ENCODE assay signal across 18 cellular contexts in the genomic region with DNA sequence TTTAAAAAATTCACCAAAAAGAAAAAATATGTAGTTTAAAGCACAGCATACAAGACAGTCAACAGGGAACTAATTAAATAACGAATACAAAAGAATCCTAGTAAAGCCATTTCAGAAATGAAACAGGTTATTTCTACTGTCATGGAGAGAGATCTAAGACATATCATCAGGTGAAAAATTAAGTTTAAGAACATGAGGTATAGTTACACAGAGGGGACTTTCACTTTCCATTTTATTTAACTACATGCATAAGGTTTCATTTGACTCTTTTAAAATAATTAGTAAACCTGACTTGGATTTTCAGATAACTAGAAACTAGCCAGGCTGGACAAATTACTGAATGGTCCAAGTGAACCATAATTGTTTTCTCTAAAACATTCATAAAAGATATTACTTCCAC.
"Had no signal": no experiment of that assay in that cellular context is flagged by ENCODE, and none has a peak within 500 bp of the region (broad histone marks: within the 10 kb centered on the region; RNA-seq: fewer than 3 reads in every experiment).

No MANE protein-coding gene starts in this region.

- H3K4me1 ChIP-seq: body of pancreas had no signal

- ATAC-seq: body of pancreas; effector memory CD8-positive, alpha-beta T cell had no signal

- H3K4me3 ChIP-seq: body of pancreas, hepatocyte, left ventricle myocardium inferior, stomach, thoracic aorta had no signal

- H3K27me3 Mint-ChIP-seq: dendritic cell treated with granulocyte-macrophage colony-stimulating factor and Interleukin-4, amounts not matched to agents 40 ng/mL and 50 ng/mL, for 4 days; effector memory CD8-positive, alpha-beta T cell; memory B cell had no signal

- H3K4me3 Mint-ChIP-seq: dendritic cell treated with granulocyte-macrophage colony-stimulating factor and Interleukin-4, amounts not matched to agents 40 ng/mL and 50 ng/mL, for 4 days; effector memory CD8-positive, alpha-beta T cell; memory B cell; neural crest cell had no signal

- H3K27ac Mint-ChIP-seq: dendritic cell treated with granulocyte-macrophage colony-stimulating factor and Interleukin-4, amounts not matched to agents 40 ng/mL and 50 ng/mL, for 4 days; memory B cell had no signal

- DNase-seq: activated effector memory CD4-positive, alpha-beta T cell treated with anti-CD3 and anti-CD28 coated beads, Interleukin-2, amount 50 U/mL, for 16 hours; amniotic stem cell; body of pancreas; central memory CD4-positive, alpha-beta T cell; effector memory CD8-positive, alpha-beta T cell; erythroblast; kidney; left ventricle myocardium inferior; SIG-M5; stimulated activated CD4-positive, alpha-beta T cell treated with anti-CD3 and anti-CD28 coated beads, Interleukin-4, amount 100 ng/mL, for 1 hour; stimulated activated CD8-positive, alpha-beta memory T cell treated with anti-CD3 and anti-CD28 coated beads, Interleukin-4, amount 100 ng/mL, for 48 hours; stomach had no signal

- H3K4me1 Mint-ChIP-seq: neural crest cell had no signal

- H3K27me3 ChIP-seq: body of pancreas, hepatocyte, stomach had no signal

- H3K9me3 Mint-ChIP-seq: dendritic cell treated with granulocyte-macrophage colony-stimulating factor and Interleukin-4, amounts not matched to agents 40 ng/mL and 50 ng/mL, for 4 days; effector memory CD8-positive, alpha-beta T cell; memory B cell; neural crest cell had no signal

- H3K27ac ChIP-seq: body of pancreas, hepatocyte, left ventricle myocardium inferior, thoracic aorta, VCaP had no signal

- H3K9me3 ChIP-seq: body of pancreas, left ventricle myocardium inferior, stomach, thoracic aorta had no signal
